In the genomic region with DNA sequence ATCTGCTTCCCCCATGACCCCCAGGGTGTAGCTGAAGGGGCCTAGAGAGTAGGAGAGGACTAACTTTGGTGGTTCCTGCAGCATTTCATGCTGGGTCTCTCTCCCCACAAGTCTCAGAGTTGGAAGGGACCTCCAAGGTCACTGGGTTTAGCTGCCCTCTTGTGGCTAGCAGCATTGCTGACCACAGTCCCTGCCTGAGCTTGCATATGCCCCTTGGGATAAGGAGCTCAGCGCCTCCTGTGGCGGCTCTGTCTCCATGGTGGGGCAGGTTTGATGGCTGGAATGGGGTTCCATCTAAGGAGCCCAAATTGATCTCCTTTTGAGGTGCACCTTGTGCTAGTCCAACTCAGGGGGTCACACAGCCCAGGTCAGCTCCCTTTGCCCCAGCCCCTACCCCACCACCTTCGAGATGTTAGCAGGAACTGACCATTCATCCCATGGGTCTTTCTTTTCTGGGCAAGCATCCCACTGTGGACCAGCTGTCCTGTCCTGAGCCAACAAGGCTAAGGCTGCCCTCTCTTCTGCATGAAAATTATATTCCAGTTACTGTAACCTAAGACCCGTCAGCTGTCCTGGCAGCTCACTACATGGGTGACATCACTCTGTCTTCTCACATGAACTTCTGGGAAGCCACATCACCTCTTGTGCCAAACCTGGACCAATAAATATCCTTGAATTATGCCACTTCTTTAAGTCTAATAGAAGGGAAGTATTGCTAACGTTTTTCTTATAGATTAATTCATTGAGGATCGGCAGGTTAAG, we compare ENCODE assay signal across 8 cellular contexts.
A peak's percentile ranks its signal among the peaks of the same experiment; 100 is the strongest.
DNase-seq lines count a peak whose midpoint lies in the region; ATAC-seq, FAIRE-seq and TF ChIP-seq lines count a peak whose summit lies in the region.

No MANE protein-coding gene starts in this region.

- no peaks in the 10 kb centered on the region for H3K36me3 ChIP-seq in bronchial epithelial cell (ENCODE audit: control insufficient read depth, insufficient read depth, low read length)
- no peaks in the 10 kb centered on the region for H3K36me3 ChIP-seq in mucosa of descending colon (ENCODE audit: low read depth)

- no peaks in the 10 kb centered on the region for H3K27me3 Mint-ChIP-seq in activated CD4-positive, alpha-beta memory T cell treated with anti-CD3 and anti-CD28 coated beads, Interleukin-2, amount 10 ng/mL, durations not matched to agents 7 days and 5 days

- H3K4me3 ChIP-seq in bronchial epithelial cell (ENCODE audit: low read depth, low read length) (no peak overlapping the region), mucosa of descending colon (no peak overlapping the region)

- TF ChIP-seq CTCF in bronchial epithelial cell (IDR thresholded peaks at IDR 0.05; ENCODE audit: insufficient read depth, low read length, severe bottlenecking) (peak; percentile 35), mucosa of descending colon (IDR thresholded peaks at IDR 0.05) (no peak)

- no peaks in the 10 kb centered on the region for H3K27me3 ChIP-seq in bronchial epithelial cell (ENCODE audit: control insufficient read depth, insufficient read depth, low read length)

- POLR2A ChIA-PET in activated CD4-positive, alpha-beta memory T cell treated with anti-CD3 and anti-CD28 coated beads, Interleukin-2, amount 10 ng/mL, durations not matched to agents 7 days and 5 days (lab: Charles Lee): no interaction called here

- H3K4me1 Mint-ChIP-seq in activated CD4-positive, alpha-beta memory T cell treated with anti-CD3 and anti-CD28 coated beads, Interleukin-2, amount 10 ng/mL, durations not matched to agents 7 days and 5 days: peaks cover 5% of the 10 kb centered on the region

- H3K9me3 Mint-ChIP-seq in activated CD4-positive, alpha-beta memory T cell treated with anti-CD3 and anti-CD28 coated beads, Interleukin-2, amount 10 ng/mL, durations not matched to agents 7 days and 5 days: no peaks in the 10 kb centered on the region

- no peak overlapping the region for H3K27ac Mint-ChIP-seq in activated CD4-positive, alpha-beta memory T cell treated with anti-CD3 and anti-CD28 coated beads, Interleukin-2, amount 10 ng/mL, durations not matched to agents 7 days and 5 days

- in situ Hi-C loops in Caki2 (cut with HindIII; ENCODE audit: low pct_unique_long_range_greater_than_20kb, low sequenced_read_pairs): no loop called here

- peak; percentile 36 for DNase-seq in Caki2 (ENCODE audit: low read depth)
- DNase-seq in M059J (ENCODE audit: low read depth): peak; percentile 68
- no peak for DNase-seq in bronchial epithelial cell (ENCODE audit: low read depth)
- DNase-seq in mucosa of descending colon: peak in 2 of 3 donors; percentile 43 to 47
- DNase-seq in globus pallidus (ENCODE audit: low spot score): no peak
- no peak for DNase-seq in stimulated activated CD4-positive, alpha-beta T cell treated with anti-CD3 and anti-CD28 coated beads, Interleukin-2, amount 100 ng/mL, for 48 hours
- no peak for DNase-seq in activated CD4-positive, alpha-beta memory T cell treated with anti-CD3 and anti-CD28 coated beads, Interleukin-2, amount 10 ng/mL, durations not matched to agents 7 days and 5 days

- H3K4me3 Mint-ChIP-seq in activated CD4-positive, alpha-beta memory T cell treated with anti-CD3 and anti-CD28 coated beads, Interleukin-2, amount 10 ng/mL, durations not matched to agents 7 days and 5 days: no peak overlapping the region

- ATAC-seq in mucosa of descending colon: peak; percentile 48
- no peak for ATAC-seq in HG03025 (IDR thresholded peaks at IDR 0.05; ENCODE audit: low FRiP score, unreplicated experiment)

- no peaks in the 10 kb centered on the region for H3K36me3 Mint-ChIP-seq in activated CD4-positive, alpha-beta memory T cell treated with anti-CD3 and anti-CD28 coated beads, Interleukin-2, amount 10 ng/mL, durations not matched to agents 7 days and 5 days (ENCODE audit: low read depth)

- H3K4me1 ChIP-seq in mucosa of descending colon (ENCODE audit: low read depth): no peaks in the 10 kb centered on the region

- intact Hi-C loops in mucosa of descending colon (cut with DNase I, micrococcal nuclease): no loop called here

- H3K9me3 ChIP-seq in mucosa of descending colon: no peaks in the 10 kb centered on the region

- CTCF ChIA-PET in activated CD4-positive, alpha-beta memory T cell treated with anti-CD3 and anti-CD28 coated beads, Interleukin-2, amount 10 ng/mL, durations not matched to agents 7 days and 5 days (lab: Charles Lee): interaction anchor here (0.9 kb wide), 1 partner anchor 9 kb away, joined by 3 read pairs; no protein-coding TSS in a partner anchor

- FAIRE-seq in bronchial epithelial cell (lab: Jason Lieb, UNC): no peak

Comparison
In these comparisons a context has a peak if more than half of its experiments do, and no peak if none do; other contexts are left out.
1. DNase-seq: peak in Caki2 (single experiment), M059J (single experiment) and mucosa of descending colon (2 of 3); none in bronchial epithelial cell (single experiment), globus pallidus (single experiment), stimulated activated CD4-positive, alpha-beta T cell treated with anti-CD3 and anti-CD28 coated beads, Interleukin-2, amount 100 ng/mL, for 48 hours (0 of 2) and activated CD4-positive, alpha-beta memory T cell treated with anti-CD3 and anti-CD28 coated beads, Interleukin-2, amount 10 ng/mL, durations not matched to agents 7 days and 5 days (single experiment).